In the genomic region with DNA sequence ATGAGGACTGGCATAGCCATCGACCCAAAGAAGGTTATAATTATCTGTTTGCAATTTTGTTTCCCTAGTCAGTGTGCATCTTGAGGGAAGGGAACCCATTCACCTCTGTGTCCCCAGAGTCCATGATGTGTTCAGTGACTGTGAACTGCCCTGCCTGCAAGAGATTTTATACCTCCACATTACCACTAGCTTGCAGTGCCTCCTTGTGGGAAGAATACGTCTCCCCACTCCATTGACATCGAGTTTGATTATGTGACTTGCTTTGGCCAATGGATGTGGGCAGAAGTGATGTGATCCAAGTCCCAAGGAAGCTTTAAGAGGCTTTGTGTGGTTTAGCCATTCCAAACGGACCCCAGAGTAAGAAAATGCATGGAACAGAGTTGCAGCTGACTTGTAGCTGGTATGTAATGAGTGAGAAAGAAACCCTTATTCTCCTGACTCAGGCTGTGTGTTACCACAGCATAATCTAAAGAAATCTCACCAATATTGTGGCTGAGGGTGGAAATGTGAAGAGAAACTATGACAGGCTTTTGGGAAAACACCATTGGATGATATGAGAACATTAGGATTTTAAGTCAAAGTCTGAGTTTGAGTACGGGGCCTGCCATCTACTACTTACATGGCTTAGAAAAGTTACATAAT, we compare ENCODE assay signal across 9 cellular contexts. TPM values are rescaled to one million over a fixed set of nuclear protein-coding genes. Genes with fewer than 3 reads are reported as not detected.
DNase-seq lines count a peak whose midpoint lies in the region; ATAC-seq and TF ChIP-seq lines count a peak whose summit lies in the region.
"Had no signal": no experiment of that assay in that cellular context is flagged by ENCODE, and none has a peak within 500 bp of the region (broad histone marks: within the 10 kb centered on the region; RNA-seq: fewer than 3 reads in every experiment).

No MANE protein-coding gene starts in this region.

- BruUV-seq in A673 (replicated peaks; lab: Mats Ljungman, UMichigan) (no TSS peak), OCI-LY7 (replicated peaks; lab: Mats Ljungman, UMichigan) (no TSS peak)

- no peak for ATAC-seq in HG02938 (IDR thresholded peaks at IDR 0.05; ENCODE audit: unreplicated experiment)
- no peak for ATAC-seq in GM21423 (IDR thresholded peaks at IDR 0.05; ENCODE audit: unreplicated experiment)
- no peak for ATAC-seq in left ventricle myocardium superior
- no peak for ATAC-seq in heart right ventricle

- H3K4me1 ChIP-seq in A673 (ENCODE audit: insufficient read depth, low read length, poor library complexity, severe bottlenecking) (peaks cover 16% of the 10 kb centered on the region), OCI-LY7 (ENCODE audit: insufficient read depth, low read length, poor library complexity, severe bottlenecking) (no peaks in the 10 kb centered on the region), heart right ventricle (no peaks in the 10 kb centered on the region)

- no peak overlapping the region for H3K4me3 ChIP-seq in A673 (ENCODE audit: low read depth, low read length, poor library complexity, severe bottlenecking)
- H3K4me3 ChIP-seq in GM12865 (ENCODE audit: low read depth, low read length): no peak overlapping the region
- no peak overlapping the region for H3K4me3 ChIP-seq in OCI-LY7 (ENCODE audit: low read depth, low read length, poor library complexity, severe bottlenecking)
- no peak overlapping the region for H3K4me3 ChIP-seq in fibroblast of mammary gland (ENCODE audit: control insufficient read depth, low read depth, low read length)
- no peak overlapping the region for H3K4me3 ChIP-seq in heart right ventricle

- H3K4me2 ChIP-seq in OCI-LY7 (ENCODE audit: low read length): no peak overlapping the region

- intact Hi-C loops in A673 (cut with micrococcal nuclease; ENCODE audit: unreplicated experiment) (loop anchor here (1.0 kb wide), 1 partner anchor 29 kb away; no protein-coding TSS in a partner anchor), OCI-LY7 (cut with micrococcal nuclease; ENCODE audit: unreplicated experiment) (no loop called here), left ventricle myocardium superior (cut with micrococcal nuclease) (no loop called here), heart right ventricle (cut with DNase I) (no loop called here)

- POLR2A ChIA-PET in A673 (lab: Charles Lee; ENCODE audit: low non-redundant PET) (no interaction called here), OCI-LY7 (lab: Charles Lee) (interaction anchor here (0.5 to 0.9 kb wide), 2 partner anchors 101 to 278 kb away, joined by 3 to 6 read pairs; no protein-coding TSS in a partner anchor)

- no peaks in the 10 kb centered on the region for H4K20me1 ChIP-seq in OCI-LY7 (ENCODE audit: insufficient read depth, low read length)

- H2AFZ ChIP-seq in OCI-LY7 (ENCODE audit: low read length): no peak overlapping the region

- H3K79me2 ChIP-seq in OCI-LY7 (ENCODE audit: insufficient read depth, low read depth, low read length): no peaks in the 10 kb centered on the region

- WGBS in heart right ventricle, 2 donors: 61 to 67% methylated on average over 5 of the region's 5 CpGs

- no peaks in the 10 kb centered on the region for H3K27me3 ChIP-seq in A673 (replicated peaks; ENCODE audit: insufficient read depth, low read depth, low read length, poor library complexity)
- H3K27me3 ChIP-seq in heart right ventricle: peaks cover 0 to 54% (median 26%) of the 10 kb centered on the region in 7 donors

- DNase-seq in A673 (ENCODE audit: low spot score) (peak; percentile 82), GM12865 (ENCODE audit: low read depth) (peak; percentile 45), OCI-LY7 (ENCODE audit: low spot score) (peak; percentile 13), fibroblast of mammary gland (ENCODE audit: low read depth) (peak; percentile 77), left ventricle myocardium superior (no peak), heart right ventricle (no peak)

- H3K36me3 ChIP-seq in A673 (ENCODE audit: insufficient read depth, low read length, poor library complexity, severe bottlenecking) (no peaks in the 10 kb centered on the region), OCI-LY7 (ENCODE audit: insufficient read depth, low read length) (no peaks in the 10 kb centered on the region), heart right ventricle (no peaks in the 10 kb centered on the region)

- CTCF ChIA-PET in A673 (lab: Charles Lee) (interaction anchor here (0.5 to 1.1 kb wide), 3 partner anchors 29 to 366 kb away, joined by 3 to 7 read pairs (median 5); no protein-coding TSS in a partner anchor), OCI-LY7 (lab: Charles Lee; ENCODE audit: unreplicated experiment) (interaction anchor here (0.5 kb wide), 1 partner anchor 84 kb away, joined by 3 read pairs; no protein-coding TSS in a partner anchor)

- TF ChIP-seq CTCF in A673 (conservative IDR thresholded peaks at IDR 0.05; ENCODE audit: low read depth, low read length) (peak; percentile 78), GM12865 (IDR thresholded peaks at IDR 0.05; ENCODE audit: insufficient read depth, low read depth, low read length, missing control alignments) (peak; percentile 31), OCI-LY7 (conservative IDR thresholded peaks at IDR 0.05; ENCODE audit: low read length) (peak; percentile 62), fibroblast of mammary gland (conservative IDR thresholded peaks at IDR 0.05; ENCODE audit: control insufficient read depth, insufficient read depth, low read depth, low read length) (peak; percentile 66), heart right ventricle (IDR thresholded peaks at IDR 0.05) (peak in 2 of 9 donors; percentile 12 to 13)

- no peaks in the 10 kb centered on the region for H3K9me3 ChIP-seq in A673 (ENCODE audit: low read depth, low read length, poor library complexity, severe bottlenecking)
- H3K9me3 ChIP-seq in OCI-LY7 (ENCODE audit: low read length): no peaks in the 10 kb centered on the region
- H3K9me3 ChIP-seq in heart right ventricle: no peaks in the 10 kb centered on the region

- no peaks in the 10 kb centered on the region for H3K9me2 ChIP-seq in OCI-LY7 (ENCODE audit: insufficient read depth, low read length)

- no peak overlapping the region for H3K27ac ChIP-seq in A673 (ENCODE audit: low read depth, low read length, poor library complexity, severe bottlenecking)
- H3K27ac ChIP-seq in OCI-LY7 (ENCODE audit: low read depth, low read length, poor library complexity, severe bottlenecking): no peak overlapping the region
- H3K27ac ChIP-seq in heart right ventricle: no peak overlapping the region
- H3K27ac ChIP-seq: HL-60 had no signal

RNA-seq across cellular contexts. Expression of gene NRDC, which starts 47.8 kb away (rescaled TPM):
- total RNA-seq in A673 (2021) (1,009 and 1,043 TPM in 2 replicates), OCI-LY7 (2022) (156 and 162 TPM in 2 replicates), left ventricle myocardium superior (157 TPM), heart right ventricle (100 to 1,000 TPM; 115 to 163 (median 135) TPM)
- 48.0 TPM in 2 replicates for total RNA-seq in OCI-LY7 (2014; rRNA removed; shearing (Covaris generic))
- polyA plus RNA-seq in heart right ventricle: 100 to 1,000 TPM in 1 of 2 donors, 10 to 100 TPM in 1; 77.8 to 228 TPM

Comparison
In these comparisons a context has a peak if more than half of its experiments do, and no peak if none do; other contexts are left out.
1. DNase-seq: peak in A673 (single experiment), GM12865 (single experiment), OCI-LY7 (single experiment) and fibroblast of mammary gland (single experiment); none in left ventricle myocardium superior (single experiment) and heart right ventricle (0 of 2).